In genomic region chr1:77847621-77848080, GRCh38 we compare ENCODE assay signal across 1 cellular context.
A peak's percentile ranks its signal among the peaks of the same experiment; 100 is the strongest.
TF ChIP-seq lines count a peak whose summit lies in the region.

No MANE protein-coding gene starts in this region.

TF ChIP-seq in GM12878, 131 proteins besides CTCF, POLR2A, EP300 and RAD21 (continued from another document):
- TF ChIP-seq MTA2 (IDR thresholded peaks at IDR 0.05; ENCODE audit: low read depth) = no peak
- TF ChIP-seq ATF2 (IDR thresholded peaks at IDR 0.05; ENCODE audit: low read length) = peak; percentile 30; the same call in 1 of the 2 replicates
- TF ChIP-seq ZBED1 (IDR thresholded peaks at IDR 0.05; ENCODE audit: borderline replicate concordance) = no peak
- no peak for TF ChIP-seq CREM (IDR thresholded peaks at IDR 0.05; ENCODE audit: low read depth)
- no peak for TF ChIP-seq WRNIP1 (IDR thresholded peaks at IDR 0.05; ENCODE audit: borderline replicate concordance, low read depth, low read length)
- TF ChIP-seq RUNX3 (IDR thresholded peaks at IDR 0.05; ENCODE audit: low read length) = peak; percentile 82
- TF ChIP-seq RCOR1 (conservative IDR thresholded peaks at IDR 0.05; ENCODE audit: low read depth, low read length) = no peak
- TF ChIP-seq NFIC (IDR thresholded peaks at IDR 0.05; ENCODE audit: low read depth, low read length) = peak; percentile 56; the same call in 1 of the 2 replicates
- no peak for TF ChIP-seq ZZZ3 (IDR thresholded peaks at IDR 0.05; ENCODE audit: control insufficient read depth, insufficient read length, low read depth)
- TF ChIP-seq FOXM1 (IDR thresholded peaks at IDR 0.05; ENCODE audit: low read depth, low read length) = peak; percentile 54; the same call in 1 of the 2 replicates
